In the genomic region with DNA sequence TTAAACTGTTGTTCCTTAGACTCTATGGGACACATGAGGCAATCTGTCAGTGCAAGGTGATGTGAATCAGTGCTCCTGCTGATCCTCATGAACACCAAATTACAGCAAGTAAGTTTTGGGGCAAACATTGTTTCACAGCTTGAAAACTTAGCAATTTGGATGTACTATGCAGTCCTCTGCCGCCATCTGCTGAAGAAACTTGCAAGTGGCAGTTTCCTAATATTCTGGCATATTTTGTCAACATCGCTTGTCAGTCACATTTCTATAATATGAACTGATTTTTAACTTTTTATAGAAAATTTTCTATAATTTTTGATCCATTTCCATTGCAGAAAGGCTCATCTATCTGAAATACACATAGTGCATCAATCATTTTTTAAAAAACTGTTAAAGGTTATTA, we compare ENCODE assay signal across 8 cellular contexts. TPM values are rescaled to one million over a fixed set of nuclear protein-coding genes. Genes with fewer than 3 reads are reported as not detected.
DNase-seq lines count a peak whose midpoint lies in the region; ATAC-seq and TF ChIP-seq lines count a peak whose summit lies in the region.

No MANE protein-coding gene starts in this region.

- H3K27ac Mint-ChIP-seq in activated T-cell treated with anti-CD3 and anti-CD28 coated beads, Interleukin-2, amount 50 U/mL, for 72 hours, result no peak overlapping the region
- H3K27ac Mint-ChIP-seq in activated naive CD8-positive, alpha-beta T cell treated with anti-CD3 and anti-CD28 coated beads, Interleukin-2, amount 50 U/mL, for 24 hours, result no peak overlapping the region
- no peak overlapping the region for H3K27ac Mint-ChIP-seq in activated T-helper 1 cell treated with anti-CD3 and anti-CD28 coated beads, Interleukin-12 subunit alpha, Interleukin-12 subunit beta, Interleukin-2, Interleukin-4 antibody, amounts not matched to agents 30 ng/mL and 10 ng/mL and 1 ng/mL, durations not matched to agents 14 hours and 24 hours and 36 hours

- H3K4me3 Mint-ChIP-seq in activated T-cell treated with anti-CD3 and anti-CD28 coated beads, Interleukin-2, amount 50 U/mL, for 72 hours, result no peak overlapping the region
- no peak overlapping the region for H3K4me3 Mint-ChIP-seq in activated naive CD8-positive, alpha-beta T cell treated with anti-CD3 and anti-CD28 coated beads, Interleukin-2, amount 50 U/mL, for 24 hours
- H3K4me3 Mint-ChIP-seq in activated T-helper 1 cell treated with anti-CD3 and anti-CD28 coated beads, Interleukin-12 subunit alpha, Interleukin-12 subunit beta, Interleukin-2, Interleukin-4 antibody, amounts not matched to agents 30 ng/mL and 10 ng/mL and 1 ng/mL, durations not matched to agents 14 hours and 24 hours and 36 hours, result no peak overlapping the region

- no peak overlapping the region for H3K4me3 ChIP-seq in kidney epithelial cell (ENCODE audit: low read depth, low read length)

- H3K9me3 Mint-ChIP-seq in activated T-cell treated with anti-CD3 and anti-CD28 coated beads, Interleukin-2, amount 50 U/mL, for 72 hours, result no peaks in the 10 kb centered on the region
- no peaks in the 10 kb centered on the region for H3K9me3 Mint-ChIP-seq in activated naive CD8-positive, alpha-beta T cell treated with anti-CD3 and anti-CD28 coated beads, Interleukin-2, amount 50 U/mL, for 24 hours
- H3K9me3 Mint-ChIP-seq in activated T-helper 1 cell treated with anti-CD3 and anti-CD28 coated beads, Interleukin-12 subunit alpha, Interleukin-12 subunit beta, Interleukin-2, Interleukin-4 antibody, amounts not matched to agents 30 ng/mL and 10 ng/mL and 1 ng/mL, durations not matched to agents 14 hours and 24 hours and 36 hours, result no peaks in the 10 kb centered on the region

- DNase-seq in activated T-cell treated with anti-CD3 and anti-CD28 coated beads, Interleukin-2, amount 50 U/mL, for 72 hours, result peak; percentile 16 to 20
- no peak for DNase-seq in activated T-cell treated with anti-CD3 and anti-CD28 coated beads, Interleukin-2, amount 50 U/mL, for 1 hour
- DNase-seq in NCI-H1105 (lab: John Stamatoyannopoulos, UW), result peak; percentile 4
- peak; percentile 11 for DNase-seq in activated naive CD8-positive, alpha-beta T cell treated with anti-CD3 and anti-CD28 coated beads, Interleukin-2, amount 50 U/mL, for 24 hours
- DNase-seq in kidney epithelial cell (ENCODE audit: low read depth), result no peak
- DNase-seq in activated T-helper 1 cell treated with anti-CD3 and anti-CD28 coated beads, Interleukin-12 subunit alpha, Interleukin-12 subunit beta, Interleukin-2, Interleukin-4 antibody, amounts not matched to agents 30 ng/mL and 10 ng/mL and 1 ng/mL, durations not matched to agents 14 hours and 24 hours and 36 hours (ENCODE audit: low spot score), result no peak
- DNase-seq in NK-92 (lab: John Stamatoyannopoulos, UW; ENCODE audit: unreplicated experiment), result no peak

- peaks cover 4 to 18% of the 10 kb centered on the region in 2 donors for H3K36me3 Mint-ChIP-seq in activated T-cell treated with anti-CD3 and anti-CD28 coated beads, Interleukin-2, amount 50 U/mL, for 72 hours (ENCODE audit: insufficient read depth in 2 of 2)
- peaks cover 29% of the 10 kb centered on the region for H3K36me3 Mint-ChIP-seq in activated naive CD8-positive, alpha-beta T cell treated with anti-CD3 and anti-CD28 coated beads, Interleukin-2, amount 50 U/mL, for 24 hours (ENCODE audit: low read depth)
- H3K36me3 Mint-ChIP-seq in activated T-helper 1 cell treated with anti-CD3 and anti-CD28 coated beads, Interleukin-12 subunit alpha, Interleukin-12 subunit beta, Interleukin-2, Interleukin-4 antibody, amounts not matched to agents 30 ng/mL and 10 ng/mL and 1 ng/mL, durations not matched to agents 14 hours and 24 hours and 36 hours (ENCODE audit: low read depth), result peaks cover 44% of the 10 kb centered on the region

- H3K4me1 Mint-ChIP-seq in activated T-cell treated with anti-CD3 and anti-CD28 coated beads, Interleukin-2, amount 50 U/mL, for 72 hours (ENCODE audit: low read depth), result peaks cover 4% of the 10 kb centered on the region
- no peaks in the 10 kb centered on the region for H3K4me1 Mint-ChIP-seq in activated naive CD8-positive, alpha-beta T cell treated with anti-CD3 and anti-CD28 coated beads, Interleukin-2, amount 50 U/mL, for 24 hours
- H3K4me1 Mint-ChIP-seq in activated T-helper 1 cell treated with anti-CD3 and anti-CD28 coated beads, Interleukin-12 subunit alpha, Interleukin-12 subunit beta, Interleukin-2, Interleukin-4 antibody, amounts not matched to agents 30 ng/mL and 10 ng/mL and 1 ng/mL, durations not matched to agents 14 hours and 24 hours and 36 hours (ENCODE audit: low read depth), result peaks cover 5% of the 10 kb centered on the region

- ATAC-seq in activated T-cell treated with anti-CD3 and anti-CD28 coated beads, Interleukin-2, amount 50 U/mL, for 72 hours (replicated peaks in 1 of 2), result no peak
- no peak for ATAC-seq in activated naive CD8-positive, alpha-beta T cell treated with anti-CD3 and anti-CD28 coated beads, Interleukin-2, amount 50 U/mL, for 24 hours
- no peak for ATAC-seq in GM21423 (IDR thresholded peaks at IDR 0.05; ENCODE audit: unreplicated experiment)

- peak; percentile 59 for TF ChIP-seq CTCF in kidney epithelial cell (IDR thresholded peaks at IDR 0.05; ENCODE audit: insufficient read depth, low read length, poor library complexity, severe bottlenecking)

- no peaks in the 10 kb centered on the region for H3K27me3 ChIP-seq in kidney epithelial cell (ENCODE audit: control insufficient read depth, insufficient read depth, low read length)

- no peaks in the 10 kb centered on the region for H3K36me3 ChIP-seq in kidney epithelial cell (ENCODE audit: control insufficient read depth, insufficient read depth, low read length)

- no peaks in the 10 kb centered on the region for H3K27me3 Mint-ChIP-seq in activated T-cell treated with anti-CD3 and anti-CD28 coated beads, Interleukin-2, amount 50 U/mL, for 72 hours (ENCODE audit: low read depth)
- no peaks in the 10 kb centered on the region for H3K27me3 Mint-ChIP-seq in activated naive CD8-positive, alpha-beta T cell treated with anti-CD3 and anti-CD28 coated beads, Interleukin-2, amount 50 U/mL, for 24 hours
- no peaks in the 10 kb centered on the region for H3K27me3 Mint-ChIP-seq in activated T-helper 1 cell treated with anti-CD3 and anti-CD28 coated beads, Interleukin-12 subunit alpha, Interleukin-12 subunit beta, Interleukin-2, Interleukin-4 antibody, amounts not matched to agents 30 ng/mL and 10 ng/mL and 1 ng/mL, durations not matched to agents 14 hours and 24 hours and 36 hours (ENCODE audit: insufficient read depth)

- intact Hi-C loops in activated T-helper 1 cell treated with anti-CD3 and anti-CD28 coated beads, Interleukin-12 subunit alpha, Interleukin-12 subunit beta, Interleukin-2, Interleukin-4 antibody, amounts not matched to agents 30 ng/mL and 10 ng/mL and 1 ng/mL, durations not matched to agents 14 hours and 24 hours and 36 hours (cut with micrococcal nuclease), result loop anchor here (1.0 to 5.0 kb wide), 3 partner anchors 101 to 419 kb away; no protein-coding TSS in a partner anchor

RNA-seq across cellular contexts. Expression of a gene that starts 56.3 kb away (rescaled TPM):
- not detected for total RNA-seq in activated T-cell treated with anti-CD3 and anti-CD28 coated beads, Interleukin-2, amount 50 U/mL, for 72 hours
- not detected in 2 replicates for total RNA-seq in kidney epithelial cell
- not detected in 2 replicates for total RNA-seq in activated T-helper 1 cell treated with anti-CD3 and anti-CD28 coated beads, Interleukin-12 subunit alpha, Interleukin-12 subunit beta, Interleukin-2, Interleukin-4 antibody, amounts not matched to agents 30 ng/mL and 10 ng/mL and 1 ng/mL, durations not matched to agents 14 hours and 24 hours and 36 hours

Comparison
In these comparisons a context has a peak if more than half of its experiments do, and no peak if none do; other contexts are left out.
1. DNase-seq: peak in activated T-cell treated with anti-CD3 and anti-CD28 coated beads, Interleukin-2, amount 50 U/mL, for 72 hours (2 of 2), NCI-H1105 (single experiment) and activated naive CD8-positive, alpha-beta T cell treated with anti-CD3 and anti-CD28 coated beads, Interleukin-2, amount 50 U/mL, for 24 hours (single experiment); none in activated T-cell treated with anti-CD3 and anti-CD28 coated beads, Interleukin-2, amount 50 U/mL, for 1 hour (single experiment), kidney epithelial cell (single experiment), activated T-helper 1 cell treated with anti-CD3 and anti-CD28 coated beads, Interleukin-12 subunit alpha, Interleukin-12 subunit beta, Interleukin-2, Interleukin-4 antibody, amounts not matched to agents 30 ng/mL and 10 ng/mL and 1 ng/mL, durations not matched to agents 14 hours and 24 hours and 36 hours (single experiment) and NK-92 (single experiment).